ENCODE assay signal across 19 cellular contexts in the genomic region with DNA sequence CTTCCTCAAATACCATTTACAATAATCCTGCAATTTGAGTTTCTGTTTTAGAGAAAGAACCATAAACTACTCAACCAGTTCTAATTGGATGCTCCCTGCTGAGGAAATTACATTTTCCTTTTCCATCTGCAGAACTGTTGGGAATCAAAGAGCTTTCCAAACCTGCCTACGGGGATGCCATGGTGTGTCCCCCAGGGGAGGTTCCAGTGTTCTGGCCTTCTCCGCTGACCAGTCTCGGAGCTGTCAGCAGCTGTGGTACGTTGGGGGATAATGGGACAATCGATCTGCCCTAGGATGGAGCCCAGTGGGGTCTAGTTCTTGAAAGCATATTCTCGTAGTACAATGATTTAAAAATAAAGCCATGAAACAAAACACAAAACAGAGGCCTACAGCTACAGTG.
DNase-seq lines count a peak whose midpoint lies in the region; ATAC-seq and TF ChIP-seq lines count a peak whose summit lies in the region.
"Had no signal": no experiment of that assay in that cellular context is flagged by ENCODE, and none has a peak within 500 bp of the region (broad histone marks: within the 10 kb centered on the region; RNA-seq: fewer than 3 reads in every experiment).

No MANE protein-coding gene starts in this region.

- peaks cover 0 to 18% (median 12%) of the 10 kb centered on the region in 4 donors for H3K4me1 ChIP-seq in tibial artery

- no peaks in the 10 kb centered on the region for H3K9me3 ChIP-seq in tibial artery

- H3K27me3 Mint-ChIP-seq in activated T-cell treated with anti-CD3 and anti-CD28 coated beads, Interleukin-2, amount 50 U/mL, for 72 hours (ENCODE audit: low read depth), result no peaks in the 10 kb centered on the region
- no peaks in the 10 kb centered on the region for H3K27me3 Mint-ChIP-seq in activated CD8-positive, alpha-beta T cell treated with anti-CD3 and anti-CD28 coated beads, Interleukin-2, amount 10 ng/mL, durations not matched to agents 7 days and 5 days (ENCODE audit: low read depth)
- H3K27me3 Mint-ChIP-seq: B cell; CD4-positive, alpha-beta T cell had no signal

- POLR2A ChIA-PET in activated CD8-positive, alpha-beta T cell treated with anti-CD3 and anti-CD28 coated beads, Interleukin-2, amount 10 ng/mL, durations not matched to agents 7 days and 5 days (lab: Charles Lee), result interaction anchor here (0.6 to 5.8 kb wide), 3 partner anchors 68 to 115 kb away, joined by 3 to 55 read pairs (median 3); partner anchors contain the start of genes GPR68 and RPS6KA5

- intact Hi-C loops in tibial artery (cut with DNase I; ENCODE audit: low total_unique reads), result no loop called here

- H3K36me3 Mint-ChIP-seq in activated T-cell treated with anti-CD3 and anti-CD28 coated beads, Interleukin-2, amount 50 U/mL, for 72 hours (ENCODE audit: insufficient read depth in 2 of 2), result peaks cover 3 to 18% of the 10 kb centered on the region in 2 donors
- peaks cover 49% of the 10 kb centered on the region for H3K36me3 Mint-ChIP-seq in activated CD8-positive, alpha-beta T cell treated with anti-CD3 and anti-CD28 coated beads, Interleukin-2, amount 10 ng/mL, durations not matched to agents 7 days and 5 days (ENCODE audit: low read depth)
- peaks cover 71% of the 10 kb centered on the region for H3K36me3 Mint-ChIP-seq in stimulated activated effector memory CD8-positive, alpha-beta T cell treated with anti-CD3 and anti-CD28 coated beads, Interleukin-12 subunit alpha, Interleukin-12 subunit beta, amount 100 ng/mL, for 72 hours

- no peaks in the 10 kb centered on the region for H3K9me3 Mint-ChIP-seq in activated T-cell treated with anti-CD3 and anti-CD28 coated beads, Interleukin-2, amount 50 U/mL, for 72 hours
- no peaks in the 10 kb centered on the region for H3K9me3 Mint-ChIP-seq in activated CD8-positive, alpha-beta T cell treated with anti-CD3 and anti-CD28 coated beads, Interleukin-2, amount 10 ng/mL, durations not matched to agents 7 days and 5 days (ENCODE audit: insufficient read depth)
- no peaks in the 10 kb centered on the region for H3K9me3 Mint-ChIP-seq in stimulated activated effector memory CD8-positive, alpha-beta T cell treated with anti-CD3 and anti-CD28 coated beads, Interleukin-12 subunit alpha, Interleukin-12 subunit beta, amount 100 ng/mL, for 72 hours
- H3K9me3 Mint-ChIP-seq: CD4-positive, alpha-beta T cell had no signal

- H3K27ac Mint-ChIP-seq in activated T-cell treated with anti-CD3 and anti-CD28 coated beads, Interleukin-2, amount 50 U/mL, for 72 hours, result peak overlapping the region; percentile 57
- peak overlapping the region; percentile 57 for H3K27ac Mint-ChIP-seq in activated CD8-positive, alpha-beta T cell treated with anti-CD3 and anti-CD28 coated beads, Interleukin-2, amount 10 ng/mL, durations not matched to agents 7 days and 5 days
- peak overlapping the region; percentile 67 for H3K27ac Mint-ChIP-seq in stimulated activated effector memory CD8-positive, alpha-beta T cell treated with anti-CD3 and anti-CD28 coated beads, Interleukin-12 subunit alpha, Interleukin-12 subunit beta, amount 100 ng/mL, for 72 hours
- H3K27ac Mint-ChIP-seq: B cell; CD4-positive, alpha-beta T cell had no signal

- peaks cover 2 to 25% (median 15%) of the 10 kb centered on the region in 3 donors for H3K36me3 ChIP-seq in tibial artery

- CTCF ChIA-PET in activated CD8-positive, alpha-beta T cell treated with anti-CD3 and anti-CD28 coated beads, Interleukin-2, amount 10 ng/mL, durations not matched to agents 7 days and 5 days (lab: Charles Lee), result interaction anchor here (0.8 to 9.8 kb wide), 14 partner anchors 9 to 276 kb away, joined by 3 to 179 read pairs (median 7); partner anchors contain the start of genes DGLUCY and GPR68

- no peak for TF ChIP-seq CTCF in tibial artery (IDR thresholded peaks at IDR 0.05)

- no peak for DNase-seq in activated T-cell treated with anti-CD3 and anti-CD28 coated beads, Interleukin-2, amount 50 U/mL, for 72 hours
- DNase-seq in activated T-cell treated with anti-CD3 and anti-CD28 coated beads, Interleukin-2, amount 50 U/mL, for 48 hours, result no peak
- DNase-seq in NCI-H69 (lab: John Stamatoyannopoulos, UW), result peak; percentile 87
- no peak for DNase-seq in activated CD8-positive, alpha-beta T cell treated with anti-CD3 and anti-CD28 coated beads, Interleukin-2, amount 10 ng/mL, durations not matched to agents 7 days and 5 days
- DNase-seq in stimulated activated effector memory CD8-positive, alpha-beta T cell treated with anti-CD3 and anti-CD28 coated beads, Interleukin-12 subunit alpha, Interleukin-12 subunit beta, amount 100 ng/mL, for 72 hours (ENCODE audit: low spot score in 2 of 2), result no peak
- DNase-seq in tibial artery, result no peak
- DNase-seq in amniotic stem cell (lab: John Stamatoyannopoulos, UW), result no peak
- DNase-seq: Calu3; CD4-positive, alpha-beta T cell; DMS79; H9; IMR-90; Kasumi-1; NCI-H1105 treated with DMSO at 0.1 percent for 48 hours; NCI-H2029 treated with DMSO at 0.1 percent for 48 hours; NCI-H524; NK-92 treated with Interleukin-12 subunit alpha and Interleukin-12 subunit beta, amount 100 ng/mL, for 24 hours; PC-3 had no signal

- ATAC-seq in activated T-cell treated with anti-CD3 and anti-CD28 coated beads, Interleukin-2, amount 50 U/mL, for 72 hours (replicated peaks in 1 of 2), result no peak
- no peak for ATAC-seq in activated CD8-positive, alpha-beta T cell treated with anti-CD3 and anti-CD28 coated beads, Interleukin-2, amount 10 ng/mL, durations not matched to agents 7 days and 5 days
- ATAC-seq in stimulated activated effector memory CD8-positive, alpha-beta T cell treated with anti-CD3 and anti-CD28 coated beads, Interleukin-12 subunit alpha, Interleukin-12 subunit beta, amount 100 ng/mL, for 72 hours, result no peak
- ATAC-seq: PC-3 had no signal

- H3K4me3 ChIP-seq in tibial artery, result no peak overlapping the region

- no peak overlapping the region for H3K4me3 Mint-ChIP-seq in activated T-cell treated with anti-CD3 and anti-CD28 coated beads, Interleukin-2, amount 50 U/mL, for 72 hours
- H3K4me3 Mint-ChIP-seq in activated CD8-positive, alpha-beta T cell treated with anti-CD3 and anti-CD28 coated beads, Interleukin-2, amount 10 ng/mL, durations not matched to agents 7 days and 5 days, result no peak overlapping the region
- H3K4me3 Mint-ChIP-seq in stimulated activated effector memory CD8-positive, alpha-beta T cell treated with anti-CD3 and anti-CD28 coated beads, Interleukin-12 subunit alpha, Interleukin-12 subunit beta, amount 100 ng/mL, for 72 hours, result no peak overlapping the region
- H3K4me3 Mint-ChIP-seq: B cell; CD4-positive, alpha-beta T cell; H9 had no signal

- H3K4me1 Mint-ChIP-seq in activated T-cell treated with anti-CD3 and anti-CD28 coated beads, Interleukin-2, amount 50 U/mL, for 72 hours (ENCODE audit: low read depth), result peaks cover 20% of the 10 kb centered on the region
- H3K4me1 Mint-ChIP-seq in activated CD8-positive, alpha-beta T cell treated with anti-CD3 and anti-CD28 coated beads, Interleukin-2, amount 10 ng/mL, durations not matched to agents 7 days and 5 days (ENCODE audit: low read depth), result peaks cover 34% of the 10 kb centered on the region
- H3K4me1 Mint-ChIP-seq in stimulated activated effector memory CD8-positive, alpha-beta T cell treated with anti-CD3 and anti-CD28 coated beads, Interleukin-12 subunit alpha, Interleukin-12 subunit beta, amount 100 ng/mL, for 72 hours, result peaks cover 27% of the 10 kb centered on the region

- H3K27me3 ChIP-seq in tibial artery, result no peaks in the 10 kb centered on the region

- H3K27ac ChIP-seq in tibial artery, result no peak overlapping the region
